14 cellular contexts compared by ENCODE assay signal in genomic region chr1:198883184-198883583, GRCh38.
"Had no signal": no experiment of that assay in that cellular context is flagged by ENCODE, and none has a peak within 500 bp of the region (broad histone marks: within the 10 kb centered on the region; RNA-seq: fewer than 3 reads in every experiment).

No MANE protein-coding gene starts in this region.

- DNase-seq: activated naive CD8-positive, alpha-beta T cell treated with anti-CD3 and anti-CD28 coated beads, Interleukin-2, amount 10 ng/mL, durations not matched to agents 7 days and 5 days; aorta; foreskin melanocyte; heart left ventricle; left colon; naive B cell; retina; tibial artery; uterus had no signal

- H3K4me3 Mint-ChIP-seq: activated naive CD8-positive, alpha-beta T cell treated with anti-CD3 and anti-CD28 coated beads, Interleukin-2, amount 10 ng/mL, durations not matched to agents 7 days and 5 days; naive B cell; WTC11 had no signal

- H3K9me3 Mint-ChIP-seq: activated naive CD8-positive, alpha-beta T cell treated with anti-CD3 and anti-CD28 coated beads, Interleukin-2, amount 10 ng/mL, durations not matched to agents 7 days and 5 days; WTC11 had no signal

- H3K36me3 Mint-ChIP-seq: WTC11 had no signal

- H3K9ac ChIP-seq: parathyroid adenoma had no signal

- H3K79me2 ChIP-seq: parathyroid adenoma had no signal

- H3K27me3 ChIP-seq: heart left ventricle, tibial artery, uterus had no signal

- H3K4me3 ChIP-seq: heart left ventricle, lung, skin epidermis, tibial artery, uterus had no signal

- H3K27ac Mint-ChIP-seq: activated naive CD8-positive, alpha-beta T cell treated with anti-CD3 and anti-CD28 coated beads, Interleukin-2, amount 10 ng/mL, durations not matched to agents 7 days and 5 days; activated T-helper 2 cell treated with anti-CD3 and anti-CD28 coated beads, Interferon-gamma antibody, Interleukin-2, Interleukin-4, amounts not matched to agents 10 μg/mL and 5 μg/mL and 100 μg/mL, durations not matched to agents 14 hours and 24 hours and 36 hours; WTC11 had no signal

- H3K4me1 ChIP-seq: parathyroid adenoma, tibial artery, uterus had no signal

- H3K4me1 Mint-ChIP-seq: WTC11 had no signal

- ATAC-seq: heart left ventricle, left colon, WTC11 had no signal

- H3K9me3 ChIP-seq: heart left ventricle, tibial artery, uterus had no signal

- H2AFZ ChIP-seq: parathyroid adenoma had no signal

- H3K36me3 ChIP-seq: heart left ventricle, tibial artery, uterus had no signal

- H3K27ac ChIP-seq: heart left ventricle, parathyroid adenoma, skin epidermis, tibial artery, uterus had no signal

- H3K27me3 Mint-ChIP-seq: activated naive CD8-positive, alpha-beta T cell treated with anti-CD3 and anti-CD28 coated beads, Interleukin-2, amount 10 ng/mL, durations not matched to agents 7 days and 5 days; naive B cell had no signal
